ENCODE assay signal across 24 cellular contexts in genomic region chr9:80701061-80701460, GRCh38.
DNase-seq lines count a peak whose midpoint lies in the region; ATAC-seq, FAIRE-seq and TF ChIP-seq lines count a peak whose summit lies in the region.
"Had no signal": no experiment of that assay in that cellular context is flagged by ENCODE, and none has a peak within 500 bp of the region (broad histone marks: within the 10 kb centered on the region; RNA-seq: fewer than 3 reads in every experiment).

No MANE protein-coding gene starts in this region.

- H3K9ac ChIP-seq in keratinocyte (ENCODE audit: control insufficient read depth, extremely low read depth, insufficient read depth, low read length) = no peak overlapping the region

- H3K36me3 Mint-ChIP-seq in immature natural killer cell = no peaks in the 10 kb centered on the region
- H3K36me3 Mint-ChIP-seq: CD14-positive monocyte had no signal

- no peak for ATAC-seq in RWPE2 (ENCODE audit: low read depth)
- ATAC-seq: HepG2 had no signal

- intact Hi-C loops in ovary (cut with DNase I) = no loop called here
- intact Hi-C loops in posterior cingulate gyrus (cut with DNase I) = no loop called here

- peaks cover 0 to 2% (median 2%) of the 10 kb centered on the region in 3 donors for H3K27me3 Mint-ChIP-seq in immature natural killer cell (ENCODE audit: low read depth in 3 of 3)

- FAIRE-seq in keratinocyte (lab: Jason Lieb, UNC) = no peak
- FAIRE-seq: GM12892, GM18507, H1, HepG2 had no signal

- no peak for TF ChIP-seq CTCF in RWPE2 (IDR thresholded peaks at IDR 0.05; ENCODE audit: poor library complexity, severe bottlenecking)
- no peak for TF ChIP-seq CTCF in epithelial cell of esophagus (IDR thresholded peaks at IDR 0.05; ENCODE audit: insufficient read depth, low read depth, low read length, missing control alignments)
- no peak for TF ChIP-seq CTCF in keratinocyte (optimal IDR thresholded peaks at IDR 0.05 in 1 of 3, IDR thresholded peaks at IDR 0.05 in 1 of 3, conservative IDR thresholded peaks at IDR 0.05 in 1 of 3; ENCODE audit: extremely low read depth in 1 of 3, insufficient read depth in 2 of 3, low read length in 3 of 3)
- no peak for TF ChIP-seq CTCF in ovary (IDR thresholded peaks at IDR 0.05)

- H3K4me1 ChIP-seq in RWPE2 (ENCODE audit: insufficient read depth, poor library complexity, severe bottlenecking) (peaks cover 25% of the 10 kb centered on the region), keratinocyte (ENCODE audit: control insufficient read depth, extremely low read depth, insufficient read depth, low read length) (peaks cover 16% of the 10 kb centered on the region), ovary (ENCODE audit: insufficient read depth) (peaks cover 3% of the 10 kb centered on the region)

- peaks cover 0 to 30% (median 5%) of the 10 kb centered on the region in 6 donors for H3K9me3 Mint-ChIP-seq in immature natural killer cell

- H3K4me3 Mint-ChIP-seq in immature natural killer cell = no peak overlapping the region
- H3K4me3 Mint-ChIP-seq: CD14-positive monocyte had no signal

- H4K20me1 ChIP-seq in keratinocyte (ENCODE audit: control insufficient read depth, extremely low read depth, insufficient read depth, low read length) = no peaks in the 10 kb centered on the region

- H3K4me3 ChIP-seq in RWPE2 (ENCODE audit: severe bottlenecking) (no peak overlapping the region), epithelial cell of esophagus (ENCODE audit: low read length) (no peak overlapping the region), keratinocyte (ENCODE audit: control insufficient read depth in 2 of 3, extremely low read depth in 1 of 3, insufficient read depth in 2 of 3, low read depth in 1 of 3, low read length in 3 of 3) (no peak overlapping the region), ovary (no peak overlapping the region)

- POLR2A ChIA-PET in HEK293T (lab: Yijun Ruan, JAX) = no interaction called here

- H2AFZ ChIP-seq in keratinocyte (ENCODE audit: control insufficient read depth, low read length) = no peak overlapping the region

- H3K27ac ChIP-seq in RWPE2 (ENCODE audit: poor library complexity, severe bottlenecking) = peak overlapping the region; percentile 57
- peak overlapping the region; percentile 25 for H3K27ac ChIP-seq in keratinocyte (ENCODE audit: control insufficient read depth, insufficient read depth, low read length)
- H3K27ac ChIP-seq in ovary = no peak overlapping the region

- no peak for TF ChIP-seq POLR2A in ovary (IDR thresholded peaks at IDR 0.05)

- H3K79me2 ChIP-seq in keratinocyte (ENCODE audit: control insufficient read depth, insufficient read depth, low read length) = no peaks in the 10 kb centered on the region

- TF ChIP-seq EP300 in ovary (IDR thresholded peaks at IDR 0.05) = no peak

- H3K4me2 ChIP-seq in keratinocyte (ENCODE audit: control insufficient read depth, extremely low read depth, insufficient read depth, low read depth, low read length) = peak overlapping the region; percentile 11

- CTCF ChIA-PET in HEK293T (lab: Yijun Ruan, JAX) = no interaction called here

- no peak for DNase-seq in RWPE2 (ENCODE audit: low spot score)
- peak; percentile 54 for DNase-seq in epithelial cell of esophagus (ENCODE audit: low read depth)
- peak; percentile 25 for DNase-seq in keratinocyte (ENCODE audit: low read depth, low spot score)
- DNase-seq in ovary = no peak
- no peak for DNase-seq in posterior cingulate gyrus
- no peak for DNase-seq in HEK293T (ENCODE audit: extremely low spot score)
- DNase-seq in immature natural killer cell = no peak
- DNase-seq: AML-193, DMS79, KG1, MV-4-11, NCI-H1417, NCI-H187, NCI-H2107, NCI-H2227 treated with DMSO at 0.1 percent for 48 hours, NCI-H524, NCI-H82, RPMI8226, SIG-M5 had no signal

- no peak overlapping the region for H3K27ac Mint-ChIP-seq in immature natural killer cell
- H3K27ac Mint-ChIP-seq: CD14-positive monocyte had no signal

- H3K4me1 Mint-ChIP-seq in immature natural killer cell = no peaks in the 10 kb centered on the region
- H3K4me1 Mint-ChIP-seq: CD14-positive monocyte had no signal

- H3K9me3 ChIP-seq in RWPE2 (ENCODE audit: severe bottlenecking) (no peaks in the 10 kb centered on the region), keratinocyte (ENCODE audit: control insufficient read depth, low read depth, low read length) (no peaks in the 10 kb centered on the region), ovary (no peaks in the 10 kb centered on the region)

- dilution Hi-C loops in keratinocyte (cut with MboI; ENCODE audit: extremely low pct_ligation_motif_present, low sequenced_read_pairs) = no loop called here

- H3K36me3 ChIP-seq in RWPE2 (ENCODE audit: low read depth) = no peaks in the 10 kb centered on the region
- no peaks in the 10 kb centered on the region for H3K36me3 ChIP-seq in keratinocyte (ENCODE audit: control insufficient read depth in 2 of 2, extremely low read depth in 1 of 2, insufficient read depth in 2 of 2, low read length in 2 of 2)
- no peaks in the 10 kb centered on the region for H3K36me3 ChIP-seq in ovary

- H3K27me3 ChIP-seq in RWPE2 (ENCODE audit: insufficient read depth, poor library complexity, severe bottlenecking) (no peaks in the 10 kb centered on the region), keratinocyte (ENCODE audit: control insufficient read depth, extremely low read depth, insufficient read depth, low read length) (no peaks in the 10 kb centered on the region), ovary (no peaks in the 10 kb centered on the region)

- H3K9me1 ChIP-seq in keratinocyte (ENCODE audit: control insufficient read depth, extremely low read depth, insufficient read depth, low read length) = no peaks in the 10 kb centered on the region

TF ChIP-seq in HEK293T, 16 proteins besides CTCF, POLR2A, EP300 and RAD21:
- no peak for TF ChIP-seq TARDBP (IDR thresholded peaks at IDR 0.05)
- no peak for TF ChIP-seq FOXM1 (IDR thresholded peaks at IDR 0.05; ENCODE audit: borderline replicate concordance)
- no peak for TF ChIP-seq ELF4 (IDR thresholded peaks at IDR 0.05)
- no peak for TF ChIP-seq SP1 (IDR thresholded peaks at IDR 0.05)
- no peak for TF ChIP-seq L3MBTL2 (conservative IDR thresholded peaks at IDR 0.05)
- no peak for TF ChIP-seq PKNOX1 (IDR thresholded peaks at IDR 0.05)
- no peak for TF ChIP-seq HDGF (IDR thresholded peaks at IDR 0.05; ENCODE audit: borderline replicate concordance)
- TF ChIP-seq CTBP1 (IDR thresholded peaks at IDR 0.05; ENCODE audit: borderline replicate concordance) = no peak
- no peak for TF ChIP-seq FOXK2 (IDR thresholded peaks at IDR 0.05)
- TF ChIP-seq FOXA1 (IDR thresholded peaks at IDR 0.05) = no peak
- no peak for TF ChIP-seq SUZ12 (IDR thresholded peaks at IDR 0.05)
- TF ChIP-seq BHLHE40 (IDR thresholded peaks at IDR 0.05; ENCODE audit: borderline replicate concordance) = no peak
- TF ChIP-seq ARNT (IDR thresholded peaks at IDR 0.05) = no peak
- no peak for TF ChIP-seq LEF1 (IDR thresholded peaks at IDR 0.05; ENCODE audit: borderline replicate concordance)
- no peak for TF ChIP-seq NFRKB (IDR thresholded peaks at IDR 0.05)

Comparison
In these comparisons a context has a peak if more than half of its experiments do, and no peak if none do; other contexts are left out.
1. DNase-seq: peak in epithelial cell of esophagus (single experiment) and keratinocyte (single experiment); none in RWPE2 (single experiment), ovary (0 of 5), posterior cingulate gyrus (0 of 10), HEK293T (single experiment) and immature natural killer cell (0 of 3).
2. H3K27ac ChIP-seq: peak in RWPE2 (single experiment) and keratinocyte (single experiment); none in ovary (0 of 2).